10 cellular contexts compared by ENCODE assay signal in genomic region chr15:74364936-74365618, GRCh38. TPM values are rescaled to one million over a fixed set of nuclear protein-coding genes. Genes with fewer than 3 reads are reported as not detected.
DNase-seq lines count a peak whose midpoint lies in the region; ATAC-seq and TF ChIP-seq lines count a peak whose summit lies in the region.
"Had no signal": no experiment of that assay in that cellular context is flagged by ENCODE, and none has a peak within 500 bp of the region (broad histone marks: within the 10 kb centered on the region; RNA-seq: fewer than 3 reads in every experiment).

No MANE protein-coding gene starts in this region.

- H3K36me3 ChIP-seq in CD4-positive, alpha-beta memory T cell (ENCODE audit: insufficient read depth, low read length), result no peaks in the 10 kb centered on the region
- no peaks in the 10 kb centered on the region for H3K36me3 ChIP-seq in ovary

- ATAC-seq in WTC11 (peak; percentile 38), HG03439 (IDR thresholded peaks at IDR 0.05; ENCODE audit: unreplicated experiment) (no peak)

- CTCF ChIA-PET in CD4-positive, alpha-beta memory T cell (lab: Charles Lee; ENCODE audit: partially characterized antibody), result no interaction called here
- CTCF ChIA-PET in WTC11 (lab: Charles Lee), result interaction anchor here (0.7 to 3.0 kb wide), 4 partner anchors 44 to 619 kb away, joined by 3 to 10 read pairs (median 3); no protein-coding TSS in a partner anchor

- DNase-seq in CD4-positive, alpha-beta memory T cell, result no peak
- DNase-seq in WTC11 (ENCODE audit: low spot score) (peak; percentile 15), foreskin fibroblast (no peak), ovary (no peak), CD1c-positive myeloid dendritic cell (ENCODE audit: extremely low spot score) (no peak), OCI-M2 (lab: John Stamatoyannopoulos, UW; ENCODE audit: unreplicated experiment) (no peak), NOMO-1 treated with dmso at 0.1 percent for 144 hours (lab: John Stamatoyannopoulos, UW; ENCODE audit: unreplicated experiment) (no peak)
- DNase-seq: SHP77 had no signal

- H3K4me3 ChIP-seq in CD4-positive, alpha-beta memory T cell (ENCODE audit: low read length in 2 of 2), result no peak overlapping the region
- H3K4me3 ChIP-seq in foreskin fibroblast (ENCODE audit: low read depth in 1 of 2, low read length in 2 of 2) (peak overlapping the region; percentile 50 to 56), ovary (peak overlapping the region; percentile 80)

- TF ChIP-seq POLR2A in ovary (IDR thresholded peaks at IDR 0.05), result no peak

- intact Hi-C loops in CD4-positive, alpha-beta memory T cell (cut with micrococcal nuclease), result no loop called here
- intact Hi-C loops in ovary (cut with DNase I), result no loop called here

- H3K9me3 ChIP-seq in CD4-positive, alpha-beta memory T cell (ENCODE audit: control insufficient read depth in 1 of 2, low read length in 2 of 2), result no peaks in the 10 kb centered on the region
- no peaks in the 10 kb centered on the region for H3K9me3 ChIP-seq in ovary

- no peaks in the 10 kb centered on the region for H3K36me3 Mint-ChIP-seq in CD4-positive, alpha-beta memory T cell
- H3K36me3 Mint-ChIP-seq in WTC11, result no peaks in the 10 kb centered on the region

- 68 to 77% (median 73%) methylated on average over 12 of the region's 12 CpGs for WGBS in ovary, 3 donors

- no peak for TF ChIP-seq EP300 in ovary (IDR thresholded peaks at IDR 0.05)

- no peak overlapping the region for H3K27ac Mint-ChIP-seq in CD4-positive, alpha-beta memory T cell
- H3K27ac Mint-ChIP-seq in WTC11, result peak overlapping the region; percentile 20; the same call in 1 of the 2 replicates

- H3K9me3 Mint-ChIP-seq in CD4-positive, alpha-beta memory T cell, result no peaks in the 10 kb centered on the region
- no peaks in the 10 kb centered on the region for H3K9me3 Mint-ChIP-seq in WTC11

- no peak for TF ChIP-seq CTCF in WTC11 (IDR thresholded peaks at IDR 0.05)
- no peak for TF ChIP-seq CTCF in foreskin fibroblast (IDR thresholded peaks at IDR 0.05; ENCODE audit: low read depth, low read length)
- TF ChIP-seq CTCF in ovary (IDR thresholded peaks at IDR 0.05), result no peak

- no peak overlapping the region for H3K27ac ChIP-seq in CD4-positive, alpha-beta memory T cell (ENCODE audit: low read depth, low read length)
- peak overlapping the region; percentile 90 to 96 for H3K27ac ChIP-seq in ovary

- peak overlapping the region in 5 of 8 donors; percentile 33 to 64 (median 49) for H3K4me3 Mint-ChIP-seq in CD4-positive, alpha-beta memory T cell
- peak overlapping the region; percentile 72 for H3K4me3 Mint-ChIP-seq in WTC11

- H3K27me3 ChIP-seq in CD4-positive, alpha-beta memory T cell (ENCODE audit: insufficient read depth, low read length), result peaks cover 7% of the 10 kb centered on the region
- no peaks in the 10 kb centered on the region for H3K27me3 ChIP-seq in ovary

- H3K27me3 Mint-ChIP-seq in CD4-positive, alpha-beta memory T cell, result peaks cover 25 to 27% of the 10 kb centered on the region in 2 donors
- H3K27me3 Mint-ChIP-seq in WTC11 (ENCODE audit: low read depth), result peaks cover 29% of the 10 kb centered on the region

- peaks cover 5% of the 10 kb centered on the region for H3K4me1 ChIP-seq in CD4-positive, alpha-beta memory T cell (ENCODE audit: insufficient read depth, low read length)
- H3K4me1 ChIP-seq in ovary (ENCODE audit: insufficient read depth), result peaks cover 14% of the 10 kb centered on the region

- POLR2A ChIA-PET in CD4-positive, alpha-beta memory T cell (lab: Charles Lee; ENCODE audit: partially characterized antibody), result no interaction called here
- POLR2A ChIA-PET in WTC11 (lab: Charles Lee), result interaction anchor here (1.1 kb wide), 1 partner anchor 96 kb away, joined by 7 read pairs; the partner anchor contains the start of gene UBL7

- H3K4me1 Mint-ChIP-seq in CD4-positive, alpha-beta memory T cell, result peaks cover 0 to 4% (median 3%) of the 10 kb centered on the region in 4 donors
- peaks cover 22% of the 10 kb centered on the region for H3K4me1 Mint-ChIP-seq in WTC11

TF ChIP-seq in WTC11, 78 proteins besides CTCF, POLR2A, EP300 and RAD21:
- TF ChIP-seq ETV6 (CRISPR knock-in tag; IDR thresholded peaks at IDR 0.05) (0 out of 2 replicates have a peak, but pooled peaks have one; percentile 13), FOXP1 (CRISPR knock-in tag; IDR thresholded peaks at IDR 0.05; ENCODE audit: borderline replicate concordance) (no peak)

RNA-seq across cellular contexts. Expression of gene CYP11A1, which starts 2.4 kb away (rescaled TPM):
- total RNA-seq in CD4-positive, alpha-beta memory T cell, result not detected
- polyA plus RNA-seq in CD4-positive, alpha-beta memory T cell, result not detected
- total RNA-seq in WTC11 (2021) (3.4 to 4.1 TPM (median 3.8 TPM) in 3 replicates), ovary (10 to 100 TPM; 19.9 to 61.3 (median 32.3) TPM)
- 1,000 to 10,000 TPM in 1 of 2 donors, 10 to 100 TPM in 1; 30.1 to 1,902 TPM for polyA plus RNA-seq in ovary
- total RNA-seq: LHCN-M2 had no signal

Comparison
In these comparisons a context has a peak if more than half of its experiments do, and no peak if none do; other contexts are left out.
1. H3K4me3 ChIP-seq: peak in foreskin fibroblast (2 of 2) and ovary (single experiment); none in CD4-positive, alpha-beta memory T cell (0 of 2).